Comparison of ENCODE assay signal across 38 cellular contexts in genomic region chr5:62960781-62961180, GRCh38.
"Had no signal": no experiment of that assay in that cellular context is flagged by ENCODE, and none has a peak within 500 bp of the region (broad histone marks: within the 10 kb centered on the region; RNA-seq: fewer than 3 reads in every experiment).

No MANE protein-coding gene starts in this region.

- H3K36me3 Mint-ChIP-seq: activated CD4-positive, alpha-beta memory T cell treated with anti-CD3 and anti-CD28 coated beads for 36 hours; activated naive CD4-positive, alpha-beta T cell treated with anti-CD3 and anti-CD28 coated beads, Interleukin-2, amount 50 U/mL, for 24 hours; activated naive CD8-positive, alpha-beta T cell treated with anti-CD3 and anti-CD28 coated beads for 36 hours; brain had no signal

- H3K4me3 Mint-ChIP-seq: activated B cell treated with CpG ODN at 0.5 μM for 24 hours; activated CD4-positive, alpha-beta memory T cell treated with anti-CD3 and anti-CD28 coated beads for 36 hours; activated CD4-positive, alpha-beta T cell treated with anti-CD3 and anti-CD28 coated beads for 36 hours; activated CD4-positive, alpha-beta T cell treated with anti-CD3 and anti-CD28 coated beads, Interleukin-2, amount 10 ng/mL, durations not matched to agents 24 days and 14 days; activated CD8-positive, alpha-beta memory T cell treated with anti-CD3 and anti-CD28 coated beads, Interleukin-2, amount 10 ng/mL, durations not matched to agents 7 days and 5 days; activated CD8-positive, alpha-beta T cell treated with anti-CD3 and anti-CD28 coated beads, Interleukin-2, amount 10 ng/mL, durations not matched to agents 7 days and 5 days; activated naive CD4-positive, alpha-beta T cell treated with anti-CD3 and anti-CD28 coated beads for 36 hours; activated naive CD4-positive, alpha-beta T cell treated with anti-CD3 and anti-CD28 coated beads, Interleukin-2, amount 50 U/mL, for 24 hours; activated naive CD8-positive, alpha-beta T cell treated with anti-CD3 and anti-CD28 coated beads for 36 hours; activated naive CD8-positive, alpha-beta T cell treated with anti-CD3 and anti-CD28 coated beads, Interleukin-2, amount 50 U/mL, for 24 hours; activated T-helper 1 cell treated with anti-CD3 and anti-CD28 coated beads, Interleukin-12 subunit alpha, Interleukin-12 subunit beta, Interleukin-2, Interleukin-4 antibody, amounts not matched to agents 30 ng/mL and 10 ng/mL and 1 ng/mL, durations not matched to agents 14 hours and 24 hours and 36 hours; brain; dendritic cell treated with granulocyte-macrophage colony-stimulating factor and Interleukin-4, amounts not matched to agents 40 ng/mL and 50 ng/mL, for 4 days; endodermal cell; T-helper 17 cell; T-helper 2 cell treated with Interferon-gamma antibody and Interleukin-4, amounts not matched to agents 5 μg/mL and 100 μg/mL, for 36 hours had no signal

- H3K36me3 ChIP-seq: adrenal gland, breast epithelium, cardiac muscle cell, colonic mucosa, gastrocnemius medialis, WERI-Rb-1 had no signal

- H3K4me3 ChIP-seq: adrenal gland, breast epithelium, cardiac muscle cell, colonic mucosa, dorsolateral prefrontal cortex, gastrocnemius medialis had no signal

- H3K27me3 Mint-ChIP-seq: activated B cell treated with CpG ODN at 0.5 μM for 24 hours; activated CD4-positive, alpha-beta memory T cell treated with anti-CD3 and anti-CD28 coated beads for 36 hours; activated CD4-positive, alpha-beta T cell treated with anti-CD3 and anti-CD28 coated beads, Interleukin-2, amount 10 ng/mL, durations not matched to agents 24 days and 14 days; activated CD8-positive, alpha-beta memory T cell treated with anti-CD3 and anti-CD28 coated beads, Interleukin-2, amount 10 ng/mL, durations not matched to agents 7 days and 5 days; activated naive CD4-positive, alpha-beta T cell treated with anti-CD3 and anti-CD28 coated beads, Interleukin-2, amount 50 U/mL, for 24 hours; activated naive CD8-positive, alpha-beta T cell treated with anti-CD3 and anti-CD28 coated beads for 36 hours; activated naive CD8-positive, alpha-beta T cell treated with anti-CD3 and anti-CD28 coated beads, Interleukin-2, amount 50 U/mL, for 24 hours; dendritic cell treated with granulocyte-macrophage colony-stimulating factor and Interleukin-4, amounts not matched to agents 40 ng/mL and 50 ng/mL, for 4 days; T-helper 17 cell had no signal

- H3K9me3 Mint-ChIP-seq: activated CD4-positive, alpha-beta T cell treated with anti-CD3 and anti-CD28 coated beads, Interleukin-2, amount 10 ng/mL, durations not matched to agents 24 days and 14 days had no signal

- ATAC-seq: activated CD4-positive, alpha-beta T cell treated with anti-CD3 and anti-CD28 coated beads for 36 hours; activated CD8-positive, alpha-beta memory T cell treated with anti-CD3 and anti-CD28 coated beads, Interleukin-2, amount 10 ng/mL, durations not matched to agents 7 days and 5 days; activated CD8-positive, alpha-beta T cell treated with anti-CD3 and anti-CD28 coated beads, Interleukin-2, amount 10 ng/mL, durations not matched to agents 7 days and 5 days; activated naive CD8-positive, alpha-beta T cell treated with anti-CD3 and anti-CD28 coated beads, Interleukin-2, amount 50 U/mL, for 24 hours; esophagus mucosa; foreskin keratinocyte; gastrocnemius medialis; T-helper 17 cell had no signal

- H3K4me1 ChIP-seq: adrenal gland, breast epithelium, colonic mucosa, foreskin keratinocyte, gastrocnemius medialis had no signal

- H3K4me1 Mint-ChIP-seq: activated B cell treated with CpG ODN at 0.5 μM for 24 hours; activated CD4-positive, alpha-beta T cell treated with anti-CD3 and anti-CD28 coated beads for 36 hours; activated CD4-positive, alpha-beta T cell treated with anti-CD3 and anti-CD28 coated beads, Interleukin-2, amount 10 ng/mL, durations not matched to agents 24 days and 14 days; activated CD8-positive, alpha-beta memory T cell treated with anti-CD3 and anti-CD28 coated beads, Interleukin-2, amount 10 ng/mL, durations not matched to agents 7 days and 5 days; activated naive CD4-positive, alpha-beta T cell treated with anti-CD3 and anti-CD28 coated beads, Interleukin-2, amount 50 U/mL, for 24 hours; activated naive CD8-positive, alpha-beta T cell treated with anti-CD3 and anti-CD28 coated beads for 36 hours; activated naive CD8-positive, alpha-beta T cell treated with anti-CD3 and anti-CD28 coated beads, Interleukin-2, amount 50 U/mL, for 24 hours; brain; endodermal cell; T-helper 17 cell had no signal

- H3K9me3 ChIP-seq: adrenal gland, colonic mucosa, gastrocnemius medialis had no signal

- H3K27me3 ChIP-seq: adrenal gland, breast epithelium, cardiac muscle cell, colonic mucosa, dorsolateral prefrontal cortex, foreskin keratinocyte, gastrocnemius medialis had no signal

- DNase-seq: activated B cell treated with CpG ODN at 0.5 μM for 24 hours; activated CD4-positive, alpha-beta memory T cell treated with anti-CD3 and anti-CD28 coated beads for 36 hours; activated CD4-positive, alpha-beta T cell treated with anti-CD3 and anti-CD28 coated beads for 36 hours; activated CD4-positive, alpha-beta T cell treated with anti-CD3 and anti-CD28 coated beads, Interleukin-2, amount 10 ng/mL, durations not matched to agents 24 days and 14 days; activated CD4-positive, CD25-positive, alpha-beta regulatory T cell treated with anti-CD3 and anti-CD28 coated beads, Interleukin-2, amount 50 U/mL, for 72 hours; activated CD8-positive, alpha-beta memory T cell treated with anti-CD3 and anti-CD28 coated beads, Interleukin-2, amount 10 ng/mL, durations not matched to agents 7 days and 5 days; activated CD8-positive, alpha-beta memory T cell treated with anti-CD3 and anti-CD28 coated beads, Interleukin-2, amount 50 U/mL, for 4 hours; activated CD8-positive, alpha-beta T cell treated with anti-CD3 and anti-CD28 coated beads, Interleukin-2, amount 10 ng/mL, durations not matched to agents 7 days and 5 days; activated effector memory CD4-positive, alpha-beta T cell treated with anti-CD3 and anti-CD28 coated beads, Interleukin-2, amount 50 U/mL, for 16 hours; activated naive CD4-positive, alpha-beta T cell treated with anti-CD3 and anti-CD28 coated beads for 36 hours; activated naive CD8-positive, alpha-beta T cell treated with anti-CD3 and anti-CD28 coated beads for 36 hours; activated naive CD8-positive, alpha-beta T cell treated with anti-CD3 and anti-CD28 coated beads, Interleukin-2, amount 50 U/mL, for 24 hours; activated T-cell treated with anti-CD3 and anti-CD28 coated beads, Interleukin-2, amount 50 U/mL, for 1 hour; activated T-cell treated with anti-CD3 and anti-CD28 coated beads, Interleukin-2, amount 50 U/mL, for 48 hours; adrenal gland; amygdala; aorta; central memory CD4-positive, alpha-beta T cell; cerebellar nuclear complex; colonic mucosa; dorsolateral prefrontal cortex; effector memory CD4-positive, alpha-beta T cell; endodermal cell; foreskin keratinocyte; gastrocnemius medialis; T-helper 1 cell; T-helper 17 cell; T1000; WERI-Rb-1 had no signal

- H3K27ac Mint-ChIP-seq: activated B cell treated with CpG ODN at 0.5 μM for 24 hours; activated CD4-positive, alpha-beta memory T cell treated with anti-CD3 and anti-CD28 coated beads for 36 hours; activated CD4-positive, alpha-beta T cell treated with anti-CD3 and anti-CD28 coated beads for 36 hours; activated CD4-positive, alpha-beta T cell treated with anti-CD3 and anti-CD28 coated beads, Interleukin-2, amount 10 ng/mL, durations not matched to agents 24 days and 14 days; activated CD8-positive, alpha-beta memory T cell treated with anti-CD3 and anti-CD28 coated beads, Interleukin-2, amount 10 ng/mL, durations not matched to agents 7 days and 5 days; activated CD8-positive, alpha-beta T cell treated with anti-CD3 and anti-CD28 coated beads, Interleukin-2, amount 10 ng/mL, durations not matched to agents 7 days and 5 days; activated naive CD4-positive, alpha-beta T cell treated with anti-CD3 and anti-CD28 coated beads for 36 hours; activated naive CD4-positive, alpha-beta T cell treated with anti-CD3 and anti-CD28 coated beads, Interleukin-2, amount 50 U/mL, for 24 hours; activated naive CD8-positive, alpha-beta T cell treated with anti-CD3 and anti-CD28 coated beads for 36 hours; activated naive CD8-positive, alpha-beta T cell treated with anti-CD3 and anti-CD28 coated beads, Interleukin-2, amount 50 U/mL, for 24 hours; activated T-helper 1 cell treated with anti-CD3 and anti-CD28 coated beads, Interleukin-12 subunit alpha, Interleukin-12 subunit beta, Interleukin-2, Interleukin-4 antibody, amounts not matched to agents 30 ng/mL and 10 ng/mL and 1 ng/mL, durations not matched to agents 14 hours and 24 hours and 36 hours; activated T-helper 2 cell treated with anti-CD3 and anti-CD28 coated beads, Interferon-gamma antibody, Interleukin-2, Interleukin-4, amounts not matched to agents 10 μg/mL and 5 μg/mL and 100 μg/mL, durations not matched to agents 14 hours and 24 hours and 36 hours; brain; dendritic cell treated with granulocyte-macrophage colony-stimulating factor and Interleukin-4, amounts not matched to agents 40 ng/mL and 50 ng/mL, for 4 days; endodermal cell; T-helper 17 cell; T-helper 2 cell treated with Interferon-gamma antibody and Interleukin-4, amounts not matched to agents 5 μg/mL and 100 μg/mL, for 36 hours had no signal

- H3K27ac ChIP-seq: adrenal gland, breast epithelium, cardiac muscle cell, colonic mucosa, dorsolateral prefrontal cortex, foreskin keratinocyte, gastrocnemius medialis, WERI-Rb-1 had no signal
